18 cellular contexts compared by ENCODE assay signal in genomic region chr9:98317134-98317857, GRCh38.
A peak's percentile ranks its signal among the peaks of the same experiment; 100 is the strongest.
DNase-seq lines count a peak whose midpoint lies in the region; ATAC-seq and TF ChIP-seq lines count a peak whose summit lies in the region.
"Had no signal": no experiment of that assay in that cellular context is flagged by ENCODE, and none has a peak within 500 bp of the region (broad histone marks: within the 10 kb centered on the region; RNA-seq: fewer than 3 reads in every experiment).

No MANE protein-coding gene starts in this region.

- no peak overlapping the region for H3K27ac ChIP-seq in vagina
- H3K27ac ChIP-seq: HL-60, SJCRH30, VCaP had no signal

- H3K4me1 ChIP-seq in vagina: no peaks in the 10 kb centered on the region
- H3K4me1 ChIP-seq: SJCRH30 had no signal

- no peaks in the 10 kb centered on the region for H3K36me3 Mint-ChIP-seq in HFFc6 (ENCODE audit: low read depth)
- H3K36me3 Mint-ChIP-seq: activated CD8-positive, alpha-beta memory T cell treated with anti-CD3 and anti-CD28 coated beads, Interleukin-2, amount 10 ng/mL, durations not matched to agents 7 days and 5 days had no signal

- H3K27me3 ChIP-seq in vagina: no peaks in the 10 kb centered on the region

- H3K4me3 Mint-ChIP-seq in HFFc6: peak overlapping the region; percentile 27
- H3K4me3 Mint-ChIP-seq: activated CD8-positive, alpha-beta memory T cell treated with anti-CD3 and anti-CD28 coated beads, Interleukin-2, amount 10 ng/mL, durations not matched to agents 7 days and 5 days had no signal

- no peak for TF ChIP-seq POLR2A in vagina (IDR thresholded peaks at IDR 0.05)

- ATAC-seq in GM19463 (IDR thresholded peaks at IDR 0.05; ENCODE audit: unreplicated experiment) (no peak), left colon (no peak)
- ATAC-seq: activated CD8-positive, alpha-beta memory T cell treated with anti-CD3 and anti-CD28 coated beads, Interleukin-2, amount 10 ng/mL, durations not matched to agents 7 days and 5 days; left ventricle myocardium superior; stimulated activated naive CD8-positive, alpha-beta T cell treated with anti-CD3 and anti-CD28 coated beads, Interleukin-15, Interleukin-2, amounts not matched to agents 100 U/mL and 50 U/mL, for 24 hours had no signal

- no peaks in the 10 kb centered on the region for H3K9me3 Mint-ChIP-seq in HFFc6

- peak; percentile 62 for DNase-seq in A172 (ENCODE audit: low spot score)
- DNase-seq in HFFc6: peak; percentile 89
- peak; percentile 70 for DNase-seq in amniotic epithelial cell (ENCODE audit: low read depth)
- peak; percentile 62 for DNase-seq in glomerular visceral epithelial cell (ENCODE audit: extremely low spot score)
- DNase-seq in NCI-H2029 (lab: John Stamatoyannopoulos, UW): no peak
- no peak for DNase-seq in left colon
- no peak for DNase-seq in vagina (ENCODE audit: extremely low spot score in 2 of 2)
- DNase-seq: 8988T; activated CD8-positive, alpha-beta memory T cell treated with anti-CD3 and anti-CD28 coated beads, Interleukin-2, amount 10 ng/mL, durations not matched to agents 7 days and 5 days; activated naive CD4-positive, alpha-beta T cell treated with anti-CD3 and anti-CD28 coated beads, Interleukin-2, amount 50 U/mL, for 16 hours; hippocampal formation; left ventricle myocardium superior; NCI-H2081; stimulated activated naive CD8-positive, alpha-beta T cell treated with anti-CD3 and anti-CD28 coated beads, Interleukin-15, Interleukin-2, amounts not matched to agents 100 U/mL and 50 U/mL, for 24 hours had no signal

- no peak overlapping the region for H3K4me3 ChIP-seq in vagina
- H3K4me3 ChIP-seq: SJCRH30 had no signal

- H3K36me3 ChIP-seq in vagina: no peaks in the 10 kb centered on the region
- H3K36me3 ChIP-seq: SJCRH30 had no signal

- no peaks in the 10 kb centered on the region; the same call in 1 of the 2 replicates for H3K27me3 Mint-ChIP-seq in HFFc6 (ENCODE audit: insufficient read depth)

- peak overlapping the region; percentile 86 for H3K27ac Mint-ChIP-seq in HFFc6
- H3K27ac Mint-ChIP-seq: activated CD8-positive, alpha-beta memory T cell treated with anti-CD3 and anti-CD28 coated beads, Interleukin-2, amount 10 ng/mL, durations not matched to agents 7 days and 5 days had no signal

- peaks cover 58% of the 10 kb centered on the region for H3K4me1 Mint-ChIP-seq in HFFc6 (ENCODE audit: low read depth)
- H3K4me1 Mint-ChIP-seq: activated CD8-positive, alpha-beta memory T cell treated with anti-CD3 and anti-CD28 coated beads, Interleukin-2, amount 10 ng/mL, durations not matched to agents 7 days and 5 days had no signal

- intact Hi-C loops in left colon (cut with DNase I, micrococcal nuclease): loop anchor here in 1 of 2 donors (10.0 kb wide), 1 partner anchor 458 kb away; no protein-coding TSS in a partner anchor
- intact Hi-C loops in vagina (cut with DNase I): no loop called here

- TF ChIP-seq CTCF in HFFc6 (IDR thresholded peaks at IDR 0.05): no peak; the same call in 1 of the 2 replicates
- TF ChIP-seq CTCF in vagina (IDR thresholded peaks at IDR 0.05): no peak

- H3K9me3 ChIP-seq in vagina: no peaks in the 10 kb centered on the region
- H3K9me3 ChIP-seq: SJCRH30 had no signal

Comparison
In these comparisons a context has a peak if more than half of its experiments do, and no peak if none do; other contexts are left out.
1. DNase-seq: peak in A172 (single experiment), HFFc6 (single experiment), amniotic epithelial cell (single experiment) and glomerular visceral epithelial cell (single experiment); none in NCI-H2029 (single experiment), left colon (0 of 2) and vagina (0 of 2).